In genomic region chr13:99392806-99393135, GRCh38 we compare ENCODE assay signal across 21 cellular contexts.
"Had no signal": no experiment of that assay in that cellular context is flagged by ENCODE, and none has a peak within 500 bp of the region (broad histone marks: within the 10 kb centered on the region; RNA-seq: fewer than 3 reads in every experiment).

No MANE protein-coding gene starts in this region.

- H3K27ac Mint-ChIP-seq: activated CD4-positive, alpha-beta T cell treated with anti-CD3 and anti-CD28 coated beads, Interleukin-2, amount 10 ng/mL, durations not matched to agents 7 days and 5 days; activated T-helper 1 cell treated with anti-CD3 and anti-CD28 coated beads, Interleukin-12 subunit alpha, Interleukin-12 subunit beta, Interleukin-2, Interleukin-4 antibody, amounts not matched to agents 30 ng/mL and 10 ng/mL and 1 ng/mL, durations not matched to agents 14 hours and 24 hours and 36 hours; immature natural killer cell; memory B cell had no signal

- H3K4me3 Mint-ChIP-seq: activated CD4-positive, alpha-beta T cell treated with anti-CD3 and anti-CD28 coated beads, Interleukin-2, amount 10 ng/mL, durations not matched to agents 7 days and 5 days; activated T-helper 1 cell treated with anti-CD3 and anti-CD28 coated beads, Interleukin-12 subunit alpha, Interleukin-12 subunit beta, Interleukin-2, Interleukin-4 antibody, amounts not matched to agents 30 ng/mL and 10 ng/mL and 1 ng/mL, durations not matched to agents 14 hours and 24 hours and 36 hours; immature natural killer cell; memory B cell; nephron progenitor cell had no signal

- H3K4me1 ChIP-seq: upper lobe of left lung had no signal

- H3K4me2 ChIP-seq: SK-N-SH had no signal

- H3K4me3 ChIP-seq: esophagus squamous epithelium, testis, upper lobe of left lung had no signal

- H3K9me3 ChIP-seq: esophagus squamous epithelium, SK-N-SH, testis, upper lobe of left lung had no signal

- H3K27me3 ChIP-seq: brain microvascular endothelial cell, esophagus squamous epithelium, testis, upper lobe of left lung had no signal

- DNase-seq: activated CD4-positive, alpha-beta T cell treated with anti-CD3 and anti-CD28 coated beads, Interleukin-2, amount 10 ng/mL, durations not matched to agents 7 days and 5 days; activated gamma-delta T cell treated with Interleukin-2 at 50 U/mL for 16 hours; activated T-cell treated with anti-CD3 and anti-CD28 coated beads for 4 hours; aorta; brain microvascular endothelial cell; effector CD8-positive, alpha-beta T cell; esophagus squamous epithelium; immature natural killer cell; kidney glomerular epithelial cell; nephron progenitor cell; occipital lobe; posterior cingulate gyrus; retina; SHP77 treated with DMSO at 0.1 percent for 48 hours; SK-N-SH; stimulated activated CD4-positive, alpha-beta T cell treated with anti-CD3 and anti-CD28 coated beads, Interleukin-12 subunit alpha, Interleukin-12 subunit beta, amount 100 ng/mL, for 4 hours; stimulated activated CD4-positive, alpha-beta T cell treated with anti-CD3 and anti-CD28 coated beads, Interleukin-1b, Interleukin-23, amount 100 ng/mL, for 48 hours; testis; upper lobe of left lung had no signal

- H3K9me3 Mint-ChIP-seq: activated CD4-positive, alpha-beta T cell treated with anti-CD3 and anti-CD28 coated beads, Interleukin-2, amount 10 ng/mL, durations not matched to agents 7 days and 5 days; activated T-helper 1 cell treated with anti-CD3 and anti-CD28 coated beads, Interleukin-12 subunit alpha, Interleukin-12 subunit beta, Interleukin-2, Interleukin-4 antibody, amounts not matched to agents 30 ng/mL and 10 ng/mL and 1 ng/mL, durations not matched to agents 14 hours and 24 hours and 36 hours; immature natural killer cell; memory B cell had no signal

- H3K27me3 Mint-ChIP-seq: activated CD4-positive, alpha-beta T cell treated with anti-CD3 and anti-CD28 coated beads, Interleukin-2, amount 10 ng/mL, durations not matched to agents 7 days and 5 days; memory B cell had no signal

- H3K9ac ChIP-seq: SK-N-SH had no signal

- H3K36me3 ChIP-seq: brain microvascular endothelial cell, upper lobe of left lung had no signal

- H3K27ac ChIP-seq: brain microvascular endothelial cell, esophagus squamous epithelium, testis, upper lobe of left lung had no signal
